10 cellular contexts compared by ENCODE assay signal in the genomic region with DNA sequence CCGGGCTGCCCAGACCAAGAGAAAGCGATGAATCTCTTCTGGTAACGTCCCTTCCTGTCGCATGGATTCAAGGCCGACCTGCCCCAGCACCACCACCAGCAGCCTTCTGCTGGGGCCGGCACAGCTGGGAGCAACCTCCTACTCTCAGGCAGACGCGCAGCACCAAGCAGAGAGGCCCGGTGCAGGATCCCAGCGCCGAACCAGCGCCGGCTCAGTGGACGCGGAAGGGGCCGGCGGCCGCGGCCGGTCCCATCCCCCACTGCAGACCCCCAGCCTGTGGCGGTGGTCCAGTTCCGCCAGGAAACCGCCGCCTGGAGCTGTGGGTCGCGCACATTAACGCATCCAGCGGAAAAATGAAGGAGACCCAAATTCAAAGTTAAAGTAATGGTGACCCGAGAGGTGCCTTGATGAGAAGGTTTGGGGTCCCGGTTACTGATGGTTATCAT. TPM values are rescaled to one million over a fixed set of nuclear protein-coding genes. Genes with fewer than 3 reads are reported as not detected.
DNase-seq lines count a peak whose midpoint lies in the region; ATAC-seq, FAIRE-seq and TF ChIP-seq lines count a peak whose summit lies in the region.
"Had no signal": no experiment of that assay in that cellular context is flagged by ENCODE, and none has a peak within 500 bp of the region (broad histone marks: within the 10 kb centered on the region; RNA-seq: fewer than 3 reads in every experiment).

No MANE protein-coding gene starts in this region.

- H3K9me3 ChIP-seq in mucosa of stomach (ENCODE audit: control insufficient read depth, low read length) (no peaks in the 10 kb centered on the region), BE2C (no peaks in the 10 kb centered on the region)

- H3K4me1 ChIP-seq in mucosa of stomach (ENCODE audit: control insufficient read depth, insufficient read depth, low read length) (peaks cover 23% of the 10 kb centered on the region), BE2C (no peaks in the 10 kb centered on the region)

- H3K9me3 Mint-ChIP-seq in stimulated activated naive CD8-positive, alpha-beta T cell treated with anti-CD3 and anti-CD28 coated beads, Interleukin-15, Interleukin-2, amounts not matched to agents 100 ng/mL and 50 ng/mL, for 24 hours, result no peaks in the 10 kb centered on the region
- H3K9me3 Mint-ChIP-seq in central memory CD8-positive, alpha-beta T cell, result no peaks in the 10 kb centered on the region

- ATAC-seq in stimulated activated naive CD8-positive, alpha-beta T cell treated with anti-CD3 and anti-CD28 coated beads, Interleukin-15, Interleukin-2, amounts not matched to agents 100 U/mL and 50 U/mL, for 24 hours, result no peak
- no peak for ATAC-seq in central memory CD8-positive, alpha-beta T cell (replicated peaks; ENCODE audit: extremely low read depth, poor library complexity, severe bottlenecking)
- no peak for ATAC-seq in GM21619 (IDR thresholded peaks at IDR 0.05; ENCODE audit: unreplicated experiment)

- H3K27me3 ChIP-seq in mucosa of stomach (ENCODE audit: control insufficient read depth, insufficient read depth, low read length), result peaks cover 45% of the 10 kb centered on the region
- H3K27me3 ChIP-seq in BE2C, result peaks cover 43% of the 10 kb centered on the region

- peak overlapping the region; percentile 10 for H3K9ac ChIP-seq in mucosa of stomach (ENCODE audit: low read length)

- TF ChIP-seq POLR2A in GM12892 (IDR thresholded peaks at IDR 0.05; ENCODE audit: low read depth, low read length), result no peak

- no peaks in the 10 kb centered on the region for H3K36me3 Mint-ChIP-seq in stimulated activated naive CD8-positive, alpha-beta T cell treated with anti-CD3 and anti-CD28 coated beads, Interleukin-15, Interleukin-2, amounts not matched to agents 100 ng/mL and 50 ng/mL, for 24 hours (ENCODE audit: low read depth)
- peaks cover 2% of the 10 kb centered on the region for H3K36me3 Mint-ChIP-seq in central memory CD8-positive, alpha-beta T cell (ENCODE audit: insufficient read depth)

- DNase-seq in stimulated activated naive CD8-positive, alpha-beta T cell treated with anti-CD3 and anti-CD28 coated beads, Interleukin-15, Interleukin-2, amounts not matched to agents 100 U/mL and 50 U/mL, for 24 hours, result no peak
- no peak for DNase-seq in central memory CD8-positive, alpha-beta T cell (ENCODE audit: low spot score in 2 of 2)
- no peak for DNase-seq in GM12892 (ENCODE audit: insufficient read length)
- DNase-seq in BE2C, result no peak
- DNase-seq in globus pallidus (ENCODE audit: low spot score), result no peak
- DNase-seq: MV-4-11 had no signal

- H3K27me3 Mint-ChIP-seq in stimulated activated naive CD8-positive, alpha-beta T cell treated with anti-CD3 and anti-CD28 coated beads, Interleukin-15, Interleukin-2, amounts not matched to agents 100 ng/mL and 50 ng/mL, for 24 hours, result peaks cover 20% of the 10 kb centered on the region
- H3K27me3 Mint-ChIP-seq in central memory CD8-positive, alpha-beta T cell, result peaks cover 71% of the 10 kb centered on the region

- no peak for TF ChIP-seq CTCF in BE2C (IDR thresholded peaks at IDR 0.05; ENCODE audit: low read depth, low read length)

- no peak for FAIRE-seq in GM12892 (lab: Jason Lieb, UNC)
- FAIRE-seq: endometrium had no signal

- no peak overlapping the region for H3K4me3 ChIP-seq in mucosa of stomach (ENCODE audit: low read length)
- H3K4me3 ChIP-seq in BE2C (ENCODE audit: low read depth, low read length), result no peak overlapping the region

- H3K4me1 Mint-ChIP-seq in stimulated activated naive CD8-positive, alpha-beta T cell treated with anti-CD3 and anti-CD28 coated beads, Interleukin-15, Interleukin-2, amounts not matched to agents 100 ng/mL and 50 ng/mL, for 24 hours (ENCODE audit: low read depth), result peaks cover 62% of the 10 kb centered on the region
- H3K4me1 Mint-ChIP-seq in central memory CD8-positive, alpha-beta T cell, result peaks cover 11% of the 10 kb centered on the region

- H3K27ac Mint-ChIP-seq in stimulated activated naive CD8-positive, alpha-beta T cell treated with anti-CD3 and anti-CD28 coated beads, Interleukin-15, Interleukin-2, amounts not matched to agents 100 ng/mL and 50 ng/mL, for 24 hours, result no peak overlapping the region
- no peak overlapping the region for H3K27ac Mint-ChIP-seq in central memory CD8-positive, alpha-beta T cell (ENCODE audit: low read depth)

- H3K36me3 ChIP-seq in mucosa of stomach (ENCODE audit: control insufficient read depth, insufficient read depth, low read length), result no peaks in the 10 kb centered on the region
- no peaks in the 10 kb centered on the region for H3K36me3 ChIP-seq in BE2C

- H3K4me3 Mint-ChIP-seq in stimulated activated naive CD8-positive, alpha-beta T cell treated with anti-CD3 and anti-CD28 coated beads, Interleukin-15, Interleukin-2, amounts not matched to agents 100 ng/mL and 50 ng/mL, for 24 hours, result peak overlapping the region; percentile 66
- peak overlapping the region; percentile 79 for H3K4me3 Mint-ChIP-seq in central memory CD8-positive, alpha-beta T cell

RNA-seq across cellular contexts. Expression of a gene that starts 0.5 kb away (rescaled TPM):
- 9.1 TPM for polyA plus RNA-seq in GM12892 (2012; ENCODE audit: missing spikeins)
- not detected for polyA plus RNA-seq in BE2C (2012; ENCODE audit: insufficient read depth, insufficient read length, low read depth)
